Comparison of ENCODE assay signal across 8 cellular contexts in genomic region chr19:3710265-3710812, GRCh38. TPM values are rescaled to one million over a fixed set of nuclear protein-coding genes. Genes with fewer than 3 reads are reported as not detected.
A peak's percentile ranks its signal among the peaks of the same experiment; 100 is the strongest.
DNase-seq lines count a peak whose midpoint lies in the region; ATAC-seq and TF ChIP-seq lines count a peak whose summit lies in the region.
"Had no signal": no experiment of that assay in that cellular context is flagged by ENCODE, and none has a peak within 500 bp of the region (broad histone marks: within the 10 kb centered on the region; RNA-seq: fewer than 3 reads in every experiment).

No MANE protein-coding gene starts in this region.

- H3K9me3 ChIP-seq in MG63 (no peaks in the 10 kb centered on the region), SK-N-SH (no peaks in the 10 kb centered on the region), right cardiac atrium (ENCODE audit: control insufficient read depth, low read length) (no peaks in the 10 kb centered on the region), thyroid gland (no peaks in the 10 kb centered on the region)
- H3K9me3 ChIP-seq: suprapubic skin had no signal

- TF ChIP-seq POLR2A in thyroid gland (IDR thresholded peaks at IDR 0.05) = peak in 1 of 2 donors; percentile 25

- no peak for TF ChIP-seq EP300 in SK-N-SH (IDR thresholded peaks at IDR 0.05; ENCODE audit: borderline replicate concordance in 1 of 2, low read depth in 1 of 2, low read length in 1 of 2)

- ATAC-seq in right cardiac atrium (peak; percentile 72 to 77), HG02610 (IDR thresholded peaks at IDR 0.05; ENCODE audit: unreplicated experiment) (no peak), HG03354 (IDR thresholded peaks at IDR 0.05; ENCODE audit: poor library complexity, severe bottlenecking, unreplicated experiment) (no peak)

- H3K4me1 ChIP-seq in SK-N-SH (ENCODE audit: control insufficient read depth in 1 of 2, insufficient read depth in 2 of 2, low read depth in 1 of 2, low read length in 1 of 2) = no peaks in the 10 kb centered on the region; a peak in 1 of 4 replicates
- H3K4me1 ChIP-seq in right cardiac atrium (ENCODE audit: control insufficient read depth, insufficient read depth, low read length) = no peaks in the 10 kb centered on the region
- H3K4me1 ChIP-seq in thyroid gland = peaks cover 12 to 45% of the 10 kb centered on the region in 2 donors

- H3F3A ChIP-seq in SK-N-SH (replicated peaks; ENCODE audit: insufficient read depth) = no peaks in the 10 kb centered on the region

- TF ChIP-seq RAD21 in SK-N-SH (IDR thresholded peaks at IDR 0.05; ENCODE audit: low read length) = no peak

- no peaks in the 10 kb centered on the region for H3K79me2 ChIP-seq in SK-N-SH (ENCODE audit: insufficient read depth)

- no peak overlapping the region for H3K27ac ChIP-seq in SK-N-SH (ENCODE audit: low read depth in 2 of 2, low read length in 1 of 2)
- no peak overlapping the region for H3K27ac ChIP-seq in right cardiac atrium (ENCODE audit: low read length)
- H3K27ac ChIP-seq in thyroid gland = peak overlapping the region; percentile 29 to 57 (median 49)
- H3K27ac ChIP-seq: suprapubic skin had no signal

- in situ Hi-C loops in GM13977 (cut with MboI; ENCODE audit: low pct_unique_long_range_greater_than_20kb, low sequenced_read_pairs, unreplicated experiment) = no loop called here

- CTCF ChIA-PET in SK-N-SH (lab: Yijun Ruan, JAX) = interaction anchor here (0.7 to 4.6 kb wide), 7 partner anchors 9 to 166 kb away, joined by 3 to 27 read pairs (median 6); partner anchors contain the start of gene PIP5K1C

- H3K9me2 ChIP-seq in SK-N-SH = no peaks in the 10 kb centered on the region

- TF ChIP-seq CTCF in SK-N-SH (IDR thresholded peaks at IDR 0.05) (no peak), thyroid gland (IDR thresholded peaks at IDR 0.05) (no peak), GM13977 (IDR thresholded peaks at IDR 0.05; ENCODE audit: extremely low read depth, insufficient read depth, missing control alignments) (no peak)

- H3K27me3 ChIP-seq in MG63 = no peaks in the 10 kb centered on the region
- peaks cover 27% of the 10 kb centered on the region for H3K27me3 ChIP-seq in SK-N-SH (ENCODE audit: insufficient read depth)
- H3K27me3 ChIP-seq in right cardiac atrium (ENCODE audit: control insufficient read depth, insufficient read depth) = no peaks in the 10 kb centered on the region
- H3K27me3 ChIP-seq in thyroid gland = no peaks in the 10 kb centered on the region

- no peak overlapping the region for H3K4me2 ChIP-seq in SK-N-SH

- H4K20me1 ChIP-seq in SK-N-SH (ENCODE audit: insufficient read depth) = no peaks in the 10 kb centered on the region

- no peak overlapping the region for H3K4me3 ChIP-seq in MG63
- H3K4me3 ChIP-seq in SK-N-SH (ENCODE audit: low read depth in 2 of 2, low read length in 1 of 2) = no peak overlapping the region
- no peak overlapping the region for H3K4me3 ChIP-seq in right cardiac atrium (ENCODE audit: low read length)
- H3K4me3 ChIP-seq in thyroid gland (replicated peaks in 1 of 3) = no peak overlapping the region
- H3K4me3 ChIP-seq: suprapubic skin had no signal

- H2AFZ ChIP-seq in SK-N-SH (ENCODE audit: low read depth) = no peak overlapping the region

- POLR2A ChIA-PET in SK-N-SH (lab: Yijun Ruan, JAX) = no interaction called here

- 25% methylated on average over 20 of the region's 20 CpGs for WGBS in SK-N-SH (ENCODE audit: low lambda C conversion rate)
- 44% methylated on average over 20 of the region's 20 CpGs for WGBS in right cardiac atrium
- WGBS in thyroid gland, 2 donors = 33 to 40% methylated on average over 16 to 20 of the region's 20 CpGs

- intact Hi-C loops in right cardiac atrium (cut with DNase I) (no loop called here), thyroid gland (cut with DNase I) (no loop called here)

- peak; percentile 17 for DNase-seq in MG63
- DNase-seq in SK-N-SH = peak; percentile 20
- peak; percentile 72 to 87 (median 87) for DNase-seq in right cardiac atrium
- DNase-seq in thyroid gland = peak; percentile 97 to 98
- DNase-seq in GM13977 (ENCODE audit: low spot score) = no peak

- no peaks in the 10 kb centered on the region for H3K36me3 ChIP-seq in MG63
- H3K36me3 ChIP-seq in SK-N-SH (replicated peaks in 1 of 2; ENCODE audit: control insufficient read depth in 1 of 2, insufficient read depth in 2 of 2, low read length in 1 of 2) = no peaks in the 10 kb centered on the region
- H3K36me3 ChIP-seq in thyroid gland = no peaks in the 10 kb centered on the region
- H3K36me3 ChIP-seq: suprapubic skin had no signal

- H3K9ac ChIP-seq in SK-N-SH = no peak overlapping the region

TF ChIP-seq in SK-N-SH, 30 proteins besides CTCF, POLR2A, EP300 and RAD21:
- TF ChIP-seq TCF12 (IDR thresholded peaks at IDR 0.05) = peak; percentile 21; the same call in 1 of the 2 replicates
- 0 out of 2 replicates have a peak, but pooled peaks have one; percentile 21 for TF ChIP-seq MAX (IDR thresholded peaks at IDR 0.05; ENCODE audit: low read depth)
- no peak for TF ChIP-seq MEF2A (IDR thresholded peaks at IDR 0.05; ENCODE audit: borderline replicate concordance, low read depth)

RNA-seq across cellular contexts. Expression of gene TJP3, which starts 2.2 kb away (rescaled TPM):
- total RNA-seq in MG63 (2014; rRNA removed; shearing (Covaris generic); ENCODE audit: low replicate concordance) = not detected in 2 replicates
- 0.24 and 0.36 TPM in 2 replicates for polyA plus RNA-seq in SK-N-SH (2012; rRNA removed)
- polyA plus RNA-seq in SK-N-SH (2012; cell fraction: cytosol; rRNA removed) = 0.18 and 0.28 TPM in 2 replicates
- 0.49 and 1.0 TPM in 2 replicates for polyA plus RNA-seq in SK-N-SH (2012; cell fraction: nucleus; rRNA removed)
- not detected for total RNA-seq in right cardiac atrium
- 0.05 TPM for polyA plus RNA-seq in right cardiac atrium
- 10 to 100 TPM; 29.7 to 43.7 (median 39.8) TPM for total RNA-seq in thyroid gland

RNA-seq across cellular contexts. Expression of gene PIP5K1C, which starts 10.1 kb away (rescaled TPM):
- total RNA-seq in MG63 (2014; rRNA removed; shearing (Covaris generic); ENCODE audit: low replicate concordance) = 2.8 and 5.6 TPM in 2 replicates
- polyA plus RNA-seq in SK-N-SH (2012; rRNA removed) (6.9 and 12.3 TPM in 2 replicates), right cardiac atrium (31.4 TPM)
- 4.4 and 6.9 TPM in 2 replicates for polyA plus RNA-seq in SK-N-SH (2012; cell fraction: cytosol; rRNA removed)
- polyA plus RNA-seq in SK-N-SH (2012; cell fraction: nucleus; rRNA removed) = 12.2 and 15.0 TPM in 2 replicates
- total RNA-seq in right cardiac atrium (10 to 100 TPM; 38.8 to 48.3 (median 40.4) TPM), thyroid gland (10 to 100 TPM; 23.2 to 42.4 (median 35.0) TPM)

RNA-seq across cellular contexts. Expression of gene APBA3, which starts 51.2 kb away (rescaled TPM):
- total RNA-seq in MG63 (2014; rRNA removed; shearing (Covaris generic); ENCODE audit: low replicate concordance) = 1.4 and 10.1 TPM in 2 replicates
- polyA plus RNA-seq in SK-N-SH (2012; rRNA removed) (10.6 and 13.0 TPM in 2 replicates), right cardiac atrium (13.1 TPM)
- polyA plus RNA-seq in SK-N-SH (2012; cell fraction: cytosol; rRNA removed) = 2.6 and 6.4 TPM in 2 replicates
- 48.0 and 59.2 TPM in 2 replicates for polyA plus RNA-seq in SK-N-SH (2012; cell fraction: nucleus; rRNA removed)
- total RNA-seq in right cardiac atrium (10 to 100 TPM; 10.5 to 14.0 (median 11.8) TPM), thyroid gland (10 to 100 TPM; 33.6 to 42.9 (median 38.1) TPM)

RNA-seq across cellular contexts. Expression of gene MRPL54, which starts 52.1 kb away (rescaled TPM):
- 47.0 and 55.4 TPM in 2 replicates for total RNA-seq in MG63 (2014; rRNA removed; shearing (Covaris generic); ENCODE audit: low replicate concordance)
- polyA plus RNA-seq in SK-N-SH (2012; rRNA removed) (103 and 125 TPM in 2 replicates), right cardiac atrium (129 TPM)
- 80.3 and 87.6 TPM in 2 replicates for polyA plus RNA-seq in SK-N-SH (2012; cell fraction: cytosol; rRNA removed)
- polyA plus RNA-seq in SK-N-SH (2012; cell fraction: nucleus; rRNA removed) = 48.1 and 90.0 TPM in 2 replicates
- total RNA-seq in right cardiac atrium (10 to 100 TPM; 62.9 to 78.1 (median 69.4) TPM), thyroid gland (100 to 1,000 TPM in 2 of 4 donors, 10 to 100 TPM in 2; 84.0 to 131 (median 102) TPM)

Comparison
In these comparisons a context has a peak if more than half of its experiments do, and no peak if none do; other contexts are left out.
1. H3K27ac ChIP-seq: peak in thyroid gland (3 of 3); none in SK-N-SH (0 of 2) and right cardiac atrium (single experiment).
2. ATAC-seq: peak in right cardiac atrium (2 of 2); none in HG02610 (single experiment) and HG03354 (single experiment).
3. RNA of gene TJP3, which starts 2.2 kb away (total RNA-seq): 29.7 to 43.7 TPM in thyroid gland; not detected in right cardiac atrium and not detected in MG63; every median in the first group is over 10 times any median in the second.